ENCODE assay signal across 31 cellular contexts in the genomic region with DNA sequence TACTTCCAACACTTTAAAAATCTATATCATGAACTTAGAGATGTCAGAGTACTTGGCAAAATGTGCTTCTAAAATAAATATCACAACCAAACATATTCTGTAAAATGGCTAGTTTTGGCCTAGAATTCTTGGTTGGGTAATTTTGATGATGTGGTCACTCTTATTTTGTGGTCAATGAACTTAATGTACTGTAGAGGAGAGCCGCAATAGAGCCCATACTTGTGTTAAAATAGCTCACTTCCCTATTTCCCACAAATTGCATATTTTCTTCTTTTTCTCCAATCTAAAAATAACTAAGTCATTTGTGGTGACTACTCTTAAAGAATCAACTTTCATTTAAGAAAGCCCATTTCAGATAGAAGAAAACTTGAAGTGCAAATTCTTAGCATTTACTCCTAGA.
DNase-seq lines count a peak whose midpoint lies in the region; ATAC-seq and TF ChIP-seq lines count a peak whose summit lies in the region.
"Had no signal": no experiment of that assay in that cellular context is flagged by ENCODE, and none has a peak within 500 bp of the region (broad histone marks: within the 10 kb centered on the region; RNA-seq: fewer than 3 reads in every experiment).

No MANE protein-coding gene starts in this region.

- in situ Hi-C loops in KBM-7 (cut with MboI; ENCODE audit: low pct_unique_long_range_greater_than_20kb, low sequenced_read_pairs) (no loop called here), brain microvascular endothelial cell (cut with HindIII; ENCODE audit: low pct_ligation_motif_present, low sequenced_read_pairs) (no loop called here)

- peak; percentile 29 for ATAC-seq in naive thymus-derived CD4-positive, alpha-beta T cell
- ATAC-seq in GM19455 (IDR thresholded peaks at IDR 0.05; ENCODE audit: unreplicated experiment) (no peak), HG02610 (IDR thresholded peaks at IDR 0.05; ENCODE audit: unreplicated experiment) (no peak), GM18502 (IDR thresholded peaks at IDR 0.05; ENCODE audit: poor library complexity, unreplicated experiment) (no peak)
- ATAC-seq: GM23338; HepG2; left ventricle myocardium superior; naive thymus-derived CD8-positive, alpha-beta T cell had no signal

- no peak overlapping the region for H3K4me3 ChIP-seq in brain microvascular endothelial cell (ENCODE audit: low read depth, low read length)
- H3K4me3 ChIP-seq in naive thymus-derived CD4-positive, alpha-beta T cell (ENCODE audit: low read length) = no peak overlapping the region
- H3K4me3 ChIP-seq: BLaER1 treated with 17β-estradiol and CSF1 and Interleukin-3, amounts not matched to agents 10 nM and 100 nM; colonic mucosa; GM23338; prostate gland had no signal

- no peaks in the 10 kb centered on the region for H3K4me1 ChIP-seq in naive thymus-derived CD4-positive, alpha-beta T cell (ENCODE audit: control insufficient read depth in 2 of 2, insufficient read depth in 2 of 2, low read length in 2 of 2)
- H3K4me1 ChIP-seq: colonic mucosa, prostate gland had no signal

- no peak overlapping the region for H3K27ac Mint-ChIP-seq in naive thymus-derived CD4-positive, alpha-beta T cell
- H3K27ac Mint-ChIP-seq: activated CD4-positive, alpha-beta T cell treated with anti-CD3 and anti-CD28 coated beads, Interleukin-2, amount 10 ng/mL, durations not matched to agents 7 days and 5 days; GM23338; naive thymus-derived CD8-positive, alpha-beta T cell had no signal

- TF ChIP-seq CTCF in brain microvascular endothelial cell (IDR thresholded peaks at IDR 0.05; ENCODE audit: low read depth, low read length, missing control alignments) = no peak

- CTCF ChIA-PET in naive thymus-derived CD4-positive, alpha-beta T cell (lab: Charles Lee) = no interaction called here

- no peaks in the 10 kb centered on the region for H3K27me3 ChIP-seq in brain microvascular endothelial cell (replicated peaks)
- no peaks in the 10 kb centered on the region for H3K27me3 ChIP-seq in naive thymus-derived CD4-positive, alpha-beta T cell (ENCODE audit: control insufficient read depth in 2 of 2, insufficient read depth in 2 of 2, low read length in 2 of 2)
- H3K27me3 ChIP-seq: colonic mucosa had no signal

- no peaks in the 10 kb centered on the region for H3K4me1 Mint-ChIP-seq in naive thymus-derived CD4-positive, alpha-beta T cell
- H3K4me1 Mint-ChIP-seq: activated CD4-positive, alpha-beta T cell treated with anti-CD3 and anti-CD28 coated beads, Interleukin-2, amount 10 ng/mL, durations not matched to agents 7 days and 5 days; naive thymus-derived CD8-positive, alpha-beta T cell had no signal

- intact Hi-C loops in naive thymus-derived CD4-positive, alpha-beta T cell (cut with micrococcal nuclease) = no loop called here

- peaks cover 0 to 10% (median 7%) of the 10 kb centered on the region in 5 donors for H3K27me3 Mint-ChIP-seq in naive thymus-derived CD4-positive, alpha-beta T cell

- no peaks in the 10 kb centered on the region for H3K36me3 ChIP-seq in brain microvascular endothelial cell (replicated peaks)
- H3K36me3 ChIP-seq in naive thymus-derived CD4-positive, alpha-beta T cell (ENCODE audit: control insufficient read depth in 2 of 3, insufficient read depth in 3 of 3, low read length in 3 of 3) = no peaks in the 10 kb centered on the region
- H3K36me3 ChIP-seq: BLaER1 treated with 17β-estradiol and CSF1 and Interleukin-3, amounts not matched to agents 10 nM and 100 nM; colonic mucosa; prostate gland had no signal

- peak overlapping the region; percentile 42 for H3K27ac ChIP-seq in brain microvascular endothelial cell
- H3K27ac ChIP-seq in naive thymus-derived CD4-positive, alpha-beta T cell (ENCODE audit: low read depth, low read length) = no peak overlapping the region
- H3K27ac ChIP-seq: BLaER1 treated with 17β-estradiol and CSF1 and Interleukin-3, amounts not matched to agents 10 nM and 100 nM; colonic mucosa; prostate gland had no signal

- no peaks in the 10 kb centered on the region for H3K36me3 Mint-ChIP-seq in naive thymus-derived CD4-positive, alpha-beta T cell
- H3K36me3 Mint-ChIP-seq: naive thymus-derived CD8-positive, alpha-beta T cell had no signal

- H3K4me3 Mint-ChIP-seq in naive thymus-derived CD4-positive, alpha-beta T cell = no peak overlapping the region
- H3K4me3 Mint-ChIP-seq: activated CD4-positive, alpha-beta T cell treated with anti-CD3 and anti-CD28 coated beads, Interleukin-2, amount 10 ng/mL, durations not matched to agents 7 days and 5 days; GM23338; naive thymus-derived CD8-positive, alpha-beta T cell had no signal

- H3K9me3 Mint-ChIP-seq in naive thymus-derived CD4-positive, alpha-beta T cell = no peaks in the 10 kb centered on the region
- H3K9me3 Mint-ChIP-seq: activated CD4-positive, alpha-beta T cell treated with anti-CD3 and anti-CD28 coated beads, Interleukin-2, amount 10 ng/mL, durations not matched to agents 7 days and 5 days; GM23338; naive thymus-derived CD8-positive, alpha-beta T cell had no signal

- DNase-seq in KBM-7 (peak; percentile 7), NOMO-1 treated with dmso at 0.1 percent for 144 hours (lab: John Stamatoyannopoulos, UW; ENCODE audit: unreplicated experiment) (peak; percentile 78), brain microvascular endothelial cell (peak; percentile 28), GOT3 (lab: John Stamatoyannopoulos, UW) (no peak)
- no peak for DNase-seq in naive thymus-derived CD4-positive, alpha-beta T cell
- DNase-seq: activated CD4-positive, alpha-beta T cell treated with anti-CD3 and anti-CD28 coated beads, Interleukin-2, amount 10 ng/mL, durations not matched to agents 7 days and 5 days; activated naive CD4-positive, alpha-beta T cell; activated T-cell treated with anti-CD3 and anti-CD28 coated beads, Interleukin-2, amount 50 U/mL, for 48 hours; colonic mucosa; COR-L47; DMS79; effector CD8-positive, alpha-beta T cell; erythroblast; GDM1; left ventricle myocardium superior; naive thymus-derived CD8-positive, alpha-beta T cell; NCI-H1417 treated with DMSO at 0.1 percent for 48 hours; NCI-H2081 treated with DMSO at 0.1 percent for 48 hours; NCI-H226; NCI-H748 treated with DMSO at 0.1 percent for 48 hours; nucleus accumbens; SHP77; stimulated activated naive CD4-positive, alpha-beta T cell; T1000 had no signal

- H3K9me3 ChIP-seq in naive thymus-derived CD4-positive, alpha-beta T cell (ENCODE audit: control insufficient read depth in 2 of 3, low read length in 3 of 3) = no peaks in the 10 kb centered on the region
- H3K9me3 ChIP-seq: BLaER1 treated with 17β-estradiol and CSF1 and Interleukin-3, amounts not matched to agents 10 nM and 100 nM; colonic mucosa; prostate gland had no signal

- POLR2A ChIA-PET in naive thymus-derived CD4-positive, alpha-beta T cell (lab: Charles Lee) = no interaction called here

Comparison
In these comparisons a context has a peak if more than half of its experiments do, and no peak if none do; other contexts are left out.
1. DNase-seq: peak in KBM-7 (single experiment), NOMO-1 treated with dmso at 0.1 percent for 144 hours (single experiment) and brain microvascular endothelial cell (single experiment); none in naive thymus-derived CD4-positive, alpha-beta T cell (0 of 9) and GOT3 (single experiment).